22 cellular contexts compared by ENCODE assay signal in genomic region chr6:124661231-124661630, GRCh38.
"Had no signal": no experiment of that assay in that cellular context is flagged by ENCODE, and none has a peak within 500 bp of the region (broad histone marks: within the 10 kb centered on the region; RNA-seq: fewer than 3 reads in every experiment).

No MANE protein-coding gene starts in this region.

- H3K27me3 ChIP-seq: adrenal gland, gastrocnemius medialis, heart right ventricle, suprapubic skin had no signal

- H3K27ac Mint-ChIP-seq: activated T-helper 2 cell treated with anti-CD3 and anti-CD28 coated beads, Interferon-gamma antibody, Interleukin-2, Interleukin-4, amounts not matched to agents 10 μg/mL and 5 μg/mL and 100 μg/mL, durations not matched to agents 14 hours and 24 hours and 36 hours; immature natural killer cell; natural killer cell; T-helper 2 cell treated with Interferon-gamma antibody and Interleukin-4, amounts not matched to agents 5 μg/mL and 100 μg/mL, for 36 hours; type B pancreatic cell had no signal

- H3K4me3 ChIP-seq: adrenal gland, gastrocnemius medialis, heart right ventricle, lung, mucosa of descending colon, psoas muscle, suprapubic skin had no signal

- H3K36me3 Mint-ChIP-seq: immature natural killer cell, natural killer cell, type B pancreatic cell had no signal

- H3K4me3 Mint-ChIP-seq: central memory CD8-positive, alpha-beta T cell; immature natural killer cell; natural killer cell; T-helper 2 cell treated with Interferon-gamma antibody and Interleukin-4, amounts not matched to agents 5 μg/mL and 100 μg/mL, for 36 hours; type B pancreatic cell had no signal

- H3K27me3 Mint-ChIP-seq: central memory CD8-positive, alpha-beta T cell; type B pancreatic cell had no signal

- ATAC-seq: activated CD4-positive, CD25-positive, alpha-beta regulatory T cell treated with anti-CD3 and anti-CD28 coated beads, Interleukin-2, amount 50 U/mL, for 24 hours; gastrocnemius medialis; heart right ventricle; left cardiac atrium; mucosa of descending colon; natural killer cell; psoas muscle; stimulated activated naive CD8-positive, alpha-beta T cell treated with anti-CD3 and anti-CD28 coated beads, Interleukin-15, Interleukin-2, amounts not matched to agents 100 U/mL and 50 U/mL, for 24 hours had no signal

- H3K9me3 ChIP-seq: adrenal gland, gastrocnemius medialis, mucosa of descending colon, psoas muscle, suprapubic skin had no signal

- H3K4me1 ChIP-seq: adrenal gland, gastrocnemius medialis, heart right ventricle, psoas muscle, suprapubic skin had no signal

- H3K9me3 Mint-ChIP-seq: activated T-helper 2 cell treated with anti-CD3 and anti-CD28 coated beads, Interferon-gamma antibody, Interleukin-2, Interleukin-4, amounts not matched to agents 10 μg/mL and 5 μg/mL and 100 μg/mL, durations not matched to agents 14 hours and 24 hours and 36 hours; T-helper 2 cell treated with Interferon-gamma antibody and Interleukin-4, amounts not matched to agents 5 μg/mL and 100 μg/mL, for 36 hours; type B pancreatic cell had no signal

- H3K36me3 ChIP-seq: adrenal gland, gastrocnemius medialis, heart right ventricle, suprapubic skin had no signal

- DNase-seq: activated naive CD4-positive, alpha-beta T cell treated with anti-CD3 and anti-CD28 coated beads, Interleukin-2, amount 50 U/mL, for 16 hours; adrenal gland; cortex of kidney; effector memory CD4-positive, alpha-beta T cell; gastrocnemius medialis; heart right ventricle; immature natural killer cell; left cardiac atrium; mucosa of descending colon; natural killer cell; psoas muscle; stimulated activated CD4-positive, alpha-beta T cell treated with anti-CD3 and anti-CD28 coated beads, Interleukin-2, amount 100 ng/mL, for 48 hours; stimulated activated CD8-positive, alpha-beta memory T cell treated with anti-CD3 and anti-CD28 coated beads, Interleukin-4, amount 100 ng/mL, for 48 hours; stimulated activated naive CD8-positive, alpha-beta T cell treated with anti-CD3 and anti-CD28 coated beads, Interleukin-15, Interleukin-2, amounts not matched to agents 100 U/mL and 50 U/mL, for 24 hours had no signal

- H3K4me1 Mint-ChIP-seq: central memory CD8-positive, alpha-beta T cell; immature natural killer cell; natural killer cell had no signal

- H3K27ac ChIP-seq: adrenal gland, epithelial cell of prostate, gastrocnemius medialis, heart right ventricle, psoas muscle, suprapubic skin had no signal
